Comparison of ENCODE assay signal across 18 cellular contexts in the genomic region with DNA sequence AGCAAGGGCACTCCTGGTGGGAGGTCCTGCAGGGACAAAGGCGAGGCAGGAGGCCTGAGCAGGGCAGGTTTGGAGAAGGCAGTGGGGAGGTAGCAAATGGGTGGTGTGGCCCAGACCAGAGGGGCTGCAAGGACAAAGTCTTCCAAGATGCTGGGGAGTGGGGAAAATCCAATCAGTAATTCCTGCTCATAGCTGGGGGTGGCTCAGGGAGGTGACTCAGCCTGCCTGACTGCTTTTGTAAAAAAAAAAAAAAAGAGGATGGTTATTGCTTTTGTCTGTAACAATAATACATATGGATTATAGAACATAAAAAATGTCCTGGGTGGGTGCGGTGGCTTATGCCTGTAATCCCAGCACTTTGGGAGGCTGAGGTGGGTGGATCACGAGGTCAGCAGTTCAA. TPM values are rescaled to one million over a fixed set of nuclear protein-coding genes. Genes with fewer than 3 reads are reported as not detected.
"Had no signal": no experiment of that assay in that cellular context is flagged by ENCODE, and none has a peak within 500 bp of the region (broad histone marks: within the 10 kb centered on the region; RNA-seq: fewer than 3 reads in every experiment).

No MANE protein-coding gene starts in this region.

- H3K9me3 ChIP-seq: heart left ventricle, left lung, pancreas, testis had no signal

- H3K36me3 ChIP-seq: left lung, pancreas had no signal

- FAIRE-seq: endometrium, frontal cortex, islet of Langerhans, pancreas had no signal

- H3K36me3 Mint-ChIP-seq: activated CD4-positive, alpha-beta memory T cell treated with anti-CD3 and anti-CD28 coated beads for 36 hours had no signal

- H3K4me3 ChIP-seq: dorsolateral prefrontal cortex, heart left ventricle, left lung, pancreas, testis had no signal

- ATAC-seq: heart left ventricle, left lung, pancreas had no signal

- H3K27ac Mint-ChIP-seq: activated CD4-positive, alpha-beta memory T cell treated with anti-CD3 and anti-CD28 coated beads for 36 hours; activated T-helper 1 cell treated with anti-CD3 and anti-CD28 coated beads, Interleukin-12 subunit alpha, Interleukin-12 subunit beta, Interleukin-2, Interleukin-4 antibody, amounts not matched to agents 30 ng/mL and 10 ng/mL and 1 ng/mL, durations not matched to agents 14 hours and 24 hours and 36 hours; stimulated activated naive CD8-positive, alpha-beta T cell treated with anti-CD3 and anti-CD28 coated beads, Interleukin-15, Interleukin-2, amounts not matched to agents 100 ng/mL and 50 ng/mL, for 24 hours; T-helper 2 cell treated with Interferon-gamma antibody and Interleukin-4, amounts not matched to agents 5 μg/mL and 100 μg/mL, for 36 hours had no signal

- H3K9me3 Mint-ChIP-seq: activated CD4-positive, alpha-beta memory T cell treated with anti-CD3 and anti-CD28 coated beads for 36 hours; activated T-helper 1 cell treated with anti-CD3 and anti-CD28 coated beads, Interleukin-12 subunit alpha, Interleukin-12 subunit beta, Interleukin-2, Interleukin-4 antibody, amounts not matched to agents 30 ng/mL and 10 ng/mL and 1 ng/mL, durations not matched to agents 14 hours and 24 hours and 36 hours; stimulated activated naive CD8-positive, alpha-beta T cell treated with anti-CD3 and anti-CD28 coated beads, Interleukin-15, Interleukin-2, amounts not matched to agents 100 ng/mL and 50 ng/mL, for 24 hours; T-helper 2 cell treated with Interferon-gamma antibody and Interleukin-4, amounts not matched to agents 5 μg/mL and 100 μg/mL, for 36 hours had no signal

- H3K27me3 ChIP-seq: dorsolateral prefrontal cortex, heart left ventricle, left lung, pancreas, testis had no signal

- H3K4me1 ChIP-seq: pancreas had no signal

- H3K27me3 Mint-ChIP-seq: stimulated activated naive CD8-positive, alpha-beta T cell treated with anti-CD3 and anti-CD28 coated beads, Interleukin-15, Interleukin-2, amounts not matched to agents 100 ng/mL and 50 ng/mL, for 24 hours had no signal

- DNase-seq: activated CD4-positive, alpha-beta memory T cell treated with anti-CD3 and anti-CD28 coated beads for 36 hours; activated CD4-positive, alpha-beta T cell treated with anti-CD3 and anti-CD28 coated beads for 1 hour; activated naive CD4-positive, alpha-beta T cell; dorsolateral prefrontal cortex; heart left ventricle; left lung; pancreas; stimulated activated CD4-positive, alpha-beta T cell treated with anti-CD3 and anti-CD28 coated beads, Interleukin-15, amount 100 ng/mL, for 24 hours; stimulated activated CD4-positive, alpha-beta T cell treated with anti-CD3 and anti-CD28 coated beads, Interleukin-4, amount 100 ng/mL, for 24 hours; SW 1271; testis had no signal

- H3K27ac ChIP-seq: heart left ventricle, left lung, pancreas, testis had no signal

- H3K4me3 Mint-ChIP-seq: activated CD4-positive, alpha-beta memory T cell treated with anti-CD3 and anti-CD28 coated beads for 36 hours; activated T-helper 1 cell treated with anti-CD3 and anti-CD28 coated beads, Interleukin-12 subunit alpha, Interleukin-12 subunit beta, Interleukin-2, Interleukin-4 antibody, amounts not matched to agents 30 ng/mL and 10 ng/mL and 1 ng/mL, durations not matched to agents 14 hours and 24 hours and 36 hours; neural crest cell; stimulated activated naive CD8-positive, alpha-beta T cell treated with anti-CD3 and anti-CD28 coated beads, Interleukin-15, Interleukin-2, amounts not matched to agents 100 ng/mL and 50 ng/mL, for 24 hours; T-helper 2 cell treated with Interferon-gamma antibody and Interleukin-4, amounts not matched to agents 5 μg/mL and 100 μg/mL, for 36 hours had no signal

RNA-seq across cellular contexts. Expression of a gene that starts 5.2 kb away (rescaled TPM):
- total RNA-seq: activated CD4-positive, alpha-beta memory T cell treated with anti-CD3 and anti-CD28 coated beads for 36 hours; activated T-helper 1 cell treated with anti-CD3 and anti-CD28 coated beads, Interleukin-12 subunit alpha, Interleukin-12 subunit beta, Interleukin-2, Interleukin-4 antibody, amounts not matched to agents 30 ng/mL and 10 ng/mL and 1 ng/mL, durations not matched to agents 14 hours and 24 hours and 36 hours had no signal
